13 cellular contexts compared by ENCODE assay signal in genomic region chr15:55954862-55955605, GRCh38. TPM values are rescaled to one million over a fixed set of nuclear protein-coding genes. Genes with fewer than 3 reads are reported as not detected.
DNase-seq lines count a peak whose midpoint lies in the region; ATAC-seq and TF ChIP-seq lines count a peak whose summit lies in the region.
"Had no signal": no experiment of that assay in that cellular context is flagged by ENCODE, and none has a peak within 500 bp of the region (broad histone marks: within the 10 kb centered on the region; RNA-seq: fewer than 3 reads in every experiment).

No MANE protein-coding gene starts in this region.

- no peak overlapping the region for H3K4me3 Mint-ChIP-seq in WTC11
- H3K4me3 Mint-ChIP-seq: CD4-positive, alpha-beta T cell; HFFc6 had no signal

- no peaks in the 10 kb centered on the region for H3K9me3 Mint-ChIP-seq in WTC11
- H3K9me3 Mint-ChIP-seq: HFFc6 had no signal

- no peak for TF ChIP-seq CTCF in WTC11 (IDR thresholded peaks at IDR 0.05)

- H3K36me3 Mint-ChIP-seq in WTC11, result no peaks in the 10 kb centered on the region

- CTCF ChIA-PET in WTC11 (lab: Charles Lee), result no interaction called here

- 0 out of 2 replicates have a peak, but pooled peaks cover 3% of the 10 kb centered on the region for H3K4me1 Mint-ChIP-seq in WTC11

- no peak overlapping the region for H3K27ac Mint-ChIP-seq in WTC11
- H3K27ac Mint-ChIP-seq: CD4-positive, alpha-beta T cell; HFFc6 had no signal

- H3K27me3 Mint-ChIP-seq in WTC11 (ENCODE audit: low read depth), result no peaks in the 10 kb centered on the region
- H3K27me3 Mint-ChIP-seq: CD4-positive, alpha-beta T cell had no signal

- POLR2A ChIA-PET in WTC11 (lab: Charles Lee), result no interaction called here

- DNase-seq in DMS53 treated with DMSO at 0.1 percent for 48 hours (lab: John Stamatoyannopoulos, UW; ENCODE audit: unreplicated experiment) (peak; percentile 29), WTC11 (ENCODE audit: low spot score) (no peak), renal cortical epithelial cell (ENCODE audit: low read depth) (peak; percentile 45), NCI-H446 (lab: John Stamatoyannopoulos, UW) (no peak)
- DNase-seq: AML-193; CD4-positive, alpha-beta T cell; GOT3; H7; HFFc6; KG1 had no signal

- ATAC-seq in WTC11 (no peak), GM19035 (IDR thresholded peaks at IDR 0.05; ENCODE audit: unreplicated experiment) (no peak), GM21619 (IDR thresholded peaks at IDR 0.05; ENCODE audit: unreplicated experiment) (no peak)
- ATAC-seq: HCT116 had no signal

TF ChIP-seq in WTC11, 78 proteins besides CTCF, POLR2A, EP300 and RAD21:
- TF ChIP-seq ZNF121 (CRISPR knock-in tag; IDR thresholded peaks at IDR 0.05) (0 out of 2 replicates have a peak, but pooled peaks have one; percentile 50), ETV6 (CRISPR knock-in tag; IDR thresholded peaks at IDR 0.05) (no peak), E2F4 (CRISPR knock-in tag; IDR thresholded peaks at IDR 0.05; ENCODE audit: borderline replicate concordance, low read depth) (no peak)

RNA-seq across cellular contexts. Expression of gene NEDD4, which starts 38.4 kb away (rescaled TPM):
- total RNA-seq in WTC11 (2021), result 2.7 to 4.5 TPM (median 3.8 TPM) in 3 replicates
- 26.6 and 52.3 TPM in 2 replicates for total RNA-seq in renal cortical epithelial cell

Comparison
In these comparisons a context has a peak if more than half of its experiments do, and no peak if none do; other contexts are left out.
1. DNase-seq: peak in DMS53 treated with DMSO at 0.1 percent for 48 hours (single experiment) and renal cortical epithelial cell (single experiment); none in WTC11 (single experiment) and NCI-H446 (0 of 2).